ENCODE assay signal across 29 cellular contexts in the genomic region with DNA sequence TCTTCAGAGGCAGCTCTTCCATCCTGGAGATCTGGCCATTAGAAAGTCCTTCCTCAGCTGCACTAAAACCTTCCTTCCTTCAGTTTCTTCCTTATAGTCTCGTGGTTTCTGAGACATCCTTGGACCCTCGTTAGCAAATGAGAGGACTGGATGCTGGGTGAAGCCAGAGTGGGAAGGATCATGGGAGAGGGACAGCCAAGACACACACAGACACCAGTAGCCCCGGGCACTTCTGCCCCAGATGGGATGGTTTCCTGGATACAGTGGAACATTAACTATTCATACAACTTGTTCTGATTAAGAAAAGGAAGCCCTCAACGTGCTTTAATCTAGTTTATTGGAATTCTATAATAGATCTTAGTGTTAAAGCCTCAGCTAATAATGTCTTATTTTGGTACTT.
"Had no signal": no experiment of that assay in that cellular context is flagged by ENCODE, and none has a peak within 500 bp of the region (broad histone marks: within the 10 kb centered on the region; RNA-seq: fewer than 3 reads in every experiment).

No MANE protein-coding gene starts in this region.

- H3K27me3 Mint-ChIP-seq: activated B cell treated with CpG ODN at 0.5 μM for 24 hours; activated naive CD8-positive, alpha-beta T cell had no signal

- H3K36me3 ChIP-seq: brain microvascular endothelial cell, esophagus squamous epithelium, heart left ventricle, WERI-Rb-1 had no signal

- H3K4me3 Mint-ChIP-seq: activated B cell treated with CpG ODN at 0.5 μM for 24 hours; activated CD8-positive, alpha-beta T cell treated with anti-CD3 and anti-CD28 coated beads for 36 hours; activated naive CD8-positive, alpha-beta T cell; activated T-cell treated with anti-CD3 and anti-CD28 coated beads, Interleukin-2, amount 50 U/mL, for 4 hours; activated T-helper 17 cell treated with anti-CD3 and anti-CD28 coated beads, Interleukin-2, amount 50 U/mL, for 72 hours; central memory CD8-positive, alpha-beta T cell; effector memory CD8-positive, alpha-beta T cell; T-helper 17 cell; T-helper 2 cell treated with Interferon-gamma antibody and Interleukin-4, amounts not matched to agents 5 μg/mL and 100 μg/mL, for 36 hours had no signal

- H3K4me3 ChIP-seq: coronary artery, esophagus squamous epithelium, heart left ventricle had no signal

- H3K4me1 Mint-ChIP-seq: activated B cell treated with CpG ODN at 0.5 μM for 24 hours; activated T-helper 17 cell treated with anti-CD3 and anti-CD28 coated beads, Interleukin-2, amount 50 U/mL, for 72 hours; central memory CD8-positive, alpha-beta T cell; T-helper 17 cell had no signal

- H3K27me3 ChIP-seq: brain microvascular endothelial cell, esophagus squamous epithelium, heart left ventricle had no signal

- H3K9me3 Mint-ChIP-seq: activated B cell treated with CpG ODN at 0.5 μM for 24 hours; activated CD8-positive, alpha-beta T cell treated with anti-CD3 and anti-CD28 coated beads for 36 hours; activated T-cell treated with anti-CD3 and anti-CD28 coated beads, Interleukin-2, amount 50 U/mL, for 4 hours; activated T-helper 17 cell treated with anti-CD3 and anti-CD28 coated beads, Interleukin-2, amount 50 U/mL, for 72 hours; central memory CD8-positive, alpha-beta T cell; effector memory CD8-positive, alpha-beta T cell; T-helper 2 cell treated with Interferon-gamma antibody and Interleukin-4, amounts not matched to agents 5 μg/mL and 100 μg/mL, for 36 hours had no signal

- H3K27ac ChIP-seq: brain microvascular endothelial cell, coronary artery, epithelial cell of prostate, esophagus squamous epithelium, heart left ventricle, WERI-Rb-1 had no signal

- DNase-seq: activated B cell treated with CpG ODN at 0.5 μM for 24 hours; activated CD4-positive, alpha-beta T cell treated with anti-CD3 and anti-CD28 coated beads for 48 hours; activated CD4-positive, alpha-beta T cell treated with anti-CD3 and anti-CD28 coated beads, Interleukin-2, amount 50 U/mL, for 1 hour; activated CD4-positive, alpha-beta T cell treated with anti-CD3 and anti-CD28 coated beads, Interleukin-2, amount 50 U/mL, for 48 hours; activated CD8-positive, alpha-beta memory T cell treated with anti-CD3 and anti-CD28 coated beads for 24 hours; activated CD8-positive, alpha-beta T cell treated with anti-CD3 and anti-CD28 coated beads for 36 hours; activated effector memory CD4-positive, alpha-beta T cell treated with Interleukin-2 at 50 U/mL for 16 hours; activated gamma-delta T cell treated with Interleukin-2 at 50 U/mL for 16 hours; activated naive CD4-positive, alpha-beta T cell treated with anti-CD3 and anti-CD28 coated beads, Interleukin-2, amount 50 U/mL, for 16 hours; activated naive CD4-positive, alpha-beta T cell treated with Interleukin-2 at 50 U/mL for 16 hours; activated T-cell treated with anti-CD3 and anti-CD28 coated beads, Interleukin-2, amount 50 U/mL, for 4 hours; amniotic stem cell; anterior cingulate cortex; brain microvascular endothelial cell; dermis blood vessel endothelial cell; effector CD4-positive, alpha-beta T cell; effector memory CD8-positive, alpha-beta T cell; esophagus squamous epithelium; glutamatergic neuron; heart left ventricle; T-helper 17 cell; T1000; WERI-Rb-1 had no signal

- H3K9me3 ChIP-seq: esophagus squamous epithelium, heart left ventricle had no signal

- H3K27ac Mint-ChIP-seq: activated B cell treated with CpG ODN at 0.5 μM for 24 hours; activated CD8-positive, alpha-beta T cell treated with anti-CD3 and anti-CD28 coated beads for 36 hours; activated naive CD8-positive, alpha-beta T cell; activated T-helper 17 cell treated with anti-CD3 and anti-CD28 coated beads, Interleukin-2, amount 50 U/mL, for 72 hours; effector memory CD8-positive, alpha-beta T cell; T-helper 17 cell; T-helper 2 cell treated with Interferon-gamma antibody and Interleukin-4, amounts not matched to agents 5 μg/mL and 100 μg/mL, for 36 hours had no signal

- H3K36me3 Mint-ChIP-seq: activated naive CD8-positive, alpha-beta T cell had no signal

- H3K4me1 ChIP-seq: heart left ventricle had no signal
